Comparison of ENCODE assay signal across 15 cellular contexts in genomic region chr11:76793834-76794291, GRCh38. TPM values are rescaled to one million over a fixed set of nuclear protein-coding genes. Genes with fewer than 3 reads are reported as not detected.
DNase-seq lines count a peak whose midpoint lies in the region; ATAC-seq, FAIRE-seq and TF ChIP-seq lines count a peak whose summit lies in the region.
"Had no signal": no experiment of that assay in that cellular context is flagged by ENCODE, and none has a peak within 500 bp of the region (broad histone marks: within the 10 kb centered on the region; RNA-seq: fewer than 3 reads in every experiment).

No MANE protein-coding gene starts in this region.

- H3K4me2 ChIP-seq in A549, result peak overlapping the region; percentile 92

- H3K27ac Mint-ChIP-seq in endodermal cell, result peak overlapping the region; percentile 88

- no peak for ATAC-seq in A549

- H3K9me3 Mint-ChIP-seq in endodermal cell, result peaks cover 31% of the 10 kb centered on the region

- H3K9ac ChIP-seq in HUES48 (ENCODE audit: low read depth, low read length) (no peak overlapping the region), endodermal cell (ENCODE audit: extremely low read depth, low read length, poor library complexity, severe bottlenecking) (peak overlapping the region; percentile 55)

- peak overlapping the region; percentile 96 to 98 for H3K27ac ChIP-seq in A549
- peak overlapping the region; percentile 74 for H3K27ac ChIP-seq in HUES48 (ENCODE audit: low read depth, low read length)
- peak overlapping the region; percentile 81 for H3K27ac ChIP-seq in endodermal cell (ENCODE audit: low read depth, low read length)
- H3K27ac ChIP-seq in prostate gland, result peak overlapping the region; percentile 62 to 67

- H3K36me3 ChIP-seq in HUES48 (ENCODE audit: control insufficient read depth, insufficient read depth, low read length) (peaks cover 21% of the 10 kb centered on the region), endodermal cell (ENCODE audit: control insufficient read depth, insufficient read depth, low read length) (peaks cover 99% of the 10 kb centered on the region), prostate gland (no peaks in the 10 kb centered on the region)

- 74% methylated on average over 3 of the region's 3 CpGs for WGBS in A549 (ENCODE audit: missing lambda C conversion rate)
- 90 to 95% methylated on average over 2 to 3 of the region's 3 CpGs for WGBS in endodermal cell (ENCODE audit: insufficient coverage in 1 of 2, insufficient read length in 1 of 2), 2 experiments
- 33% methylated on average over 3 of the region's 3 CpGs for WGBS in prostate gland

- POLR2A ChIA-PET in A549 (lab: Yijun Ruan, JAX), result interaction anchor here (0.8 to 3.7 kb wide), 3 partner anchors 12 to 60 kb away, joined by 3 to 25 read pairs (median 4); no protein-coding TSS in a partner anchor

- H3K9me3 ChIP-seq in A549, result no peaks in the 10 kb centered on the region
- peaks cover 17% of the 10 kb centered on the region; the same call in 1 of the 2 replicates for H3K9me3 ChIP-seq in HUES48 (ENCODE audit: control insufficient read depth, insufficient read depth, low read length)
- peaks cover 41% of the 10 kb centered on the region for H3K9me3 ChIP-seq in endodermal cell (ENCODE audit: control insufficient read depth, low read length)
- H3K9me3 ChIP-seq in prostate gland, result no peaks in the 10 kb centered on the region

- FAIRE-seq in A549 (lab: Jason Lieb, UNC), result no peak
- FAIRE-seq: frontal cortex had no signal

- DNase-seq in A549 (ENCODE audit: low read depth in 1 of 2, low spot score in 1 of 2), result peak in 1 of 2 experiments; percentile 9
- DNase-seq in endodermal cell, result peak; percentile 49
- no peak for DNase-seq in prostate gland (ENCODE audit: low spot score)
- DNase-seq in NOMO-1 (lab: John Stamatoyannopoulos, UW; ENCODE audit: unreplicated experiment in 2 of 2), result no peak
- DNase-seq in NCI-H1092 (lab: John Stamatoyannopoulos, UW), result no peak
- no peak for DNase-seq in globus pallidus (ENCODE audit: low spot score)
- DNase-seq in NCI-H1694 (lab: John Stamatoyannopoulos, UW), result no peak
- DNase-seq: activated CD4-positive, alpha-beta T cell treated with anti-CD3 and anti-CD28 coated beads for 4 hours; anterior cingulate cortex; DMS53; effector CD8-positive, alpha-beta T cell; NCI-H2227 treated with DMSO at 0.1 percent for 48 hours; OCI-M1 had no signal

- no peak for TF ChIP-seq CTCF in A549 (IDR thresholded peaks at IDR 0.05)
- no peak for TF ChIP-seq CTCF in endodermal cell (conservative IDR thresholded peaks at IDR 0.05)
- no peak for TF ChIP-seq CTCF in prostate gland (IDR thresholded peaks at IDR 0.05)

- no peak for TF ChIP-seq RAD21 in A549 (conservative IDR thresholded peaks at IDR 0.05 in 1 of 2, IDR thresholded peaks at IDR 0.05 in 1 of 2)

- H3K4me1 Mint-ChIP-seq in endodermal cell, result peaks cover 76% of the 10 kb centered on the region

- no peak for TF ChIP-seq EP300 in A549 (IDR thresholded peaks at IDR 0.05)

- H3K27me3 Mint-ChIP-seq in endodermal cell (ENCODE audit: insufficient read depth), result no peaks in the 10 kb centered on the region

- H3K4me3 ChIP-seq in A549 (peak overlapping the region; percentile 22; the same call in 2 of the 3 replicates), HUES48 (ENCODE audit: low read depth, low read length) (no peak overlapping the region), endodermal cell (ENCODE audit: low read length) (peak overlapping the region; percentile 72), prostate gland (no peak overlapping the region)

- CTCF ChIA-PET in A549 (lab: Yijun Ruan, JAX), result interaction anchor here (0.6 to 3.8 kb wide), 8 partner anchors 12 to 1282 kb away, joined by 3 to 21 read pairs (median 4); no protein-coding TSS in a partner anchor

- H3K36me3 Mint-ChIP-seq in endodermal cell (ENCODE audit: low read depth), result peaks cover 78% of the 10 kb centered on the region

- H3K4me1 ChIP-seq in A549, result peaks cover 100% of the 10 kb centered on the region
- H3K4me1 ChIP-seq in HUES48 (ENCODE audit: control insufficient read depth, insufficient read depth, low read length), result peaks cover 16% of the 10 kb centered on the region; the same call in 1 of the 2 replicates
- peaks cover 38% of the 10 kb centered on the region for H3K4me1 ChIP-seq in endodermal cell (ENCODE audit: control insufficient read depth, insufficient read depth, low read length)
- H3K4me1 ChIP-seq in prostate gland (replicated peaks), result peaks cover 16% of the 10 kb centered on the region

- H3K4me3 Mint-ChIP-seq in endodermal cell, result peak overlapping the region; percentile 39

- no peaks in the 10 kb centered on the region for H3K27me3 ChIP-seq in HUES48 (ENCODE audit: control insufficient read depth, insufficient read depth, low read length)
- no peaks in the 10 kb centered on the region for H3K27me3 ChIP-seq in endodermal cell (ENCODE audit: control insufficient read depth, insufficient read depth, low read length, poor library complexity, severe bottlenecking)
- H3K27me3 ChIP-seq in prostate gland (replicated peaks; ENCODE audit: insufficient read depth), result no peaks in the 10 kb centered on the region

- TF ChIP-seq POLR2A in A549 (IDR thresholded peaks at IDR 0.05; ENCODE audit: low read length) (no peak), prostate gland (IDR thresholded peaks at IDR 0.05) (no peak)

- intact Hi-C loops in prostate gland (cut with DNase I), result no loop called here

TF ChIP-seq in A549, 52 proteins besides CTCF, POLR2A, EP300 and RAD21:
- TF ChIP-seq, protein P1, sequence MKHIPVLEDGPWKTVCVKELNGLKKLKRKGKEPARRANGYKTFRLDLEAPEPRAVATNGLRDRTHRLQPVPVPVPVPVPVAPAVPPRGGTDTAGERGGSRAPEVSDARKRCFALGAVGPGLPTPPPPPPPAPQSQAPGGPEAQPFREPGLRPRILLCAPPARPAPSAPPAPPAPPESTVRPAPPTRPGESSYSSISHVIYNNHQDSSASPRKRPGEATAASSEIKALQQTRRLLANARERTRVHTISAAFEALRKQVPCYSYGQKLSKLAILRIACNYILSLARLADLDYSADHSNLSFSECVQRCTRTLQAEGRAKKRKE (CRISPR knock-in tag; IDR thresholded peaks at IDR 0.05; ENCODE audit: low read depth), result no peak
- TF ChIP-seq HOXA7 (CRISPR knock-in tag; IDR thresholded peaks at IDR 0.05) (no peak), RCOR1 (IDR thresholded peaks at IDR 0.05; ENCODE audit: low read depth, low read length) (no peak), ZNF302 (CRISPR knock-in tag; IDR thresholded peaks at IDR 0.05) (no peak), CEBPB (IDR thresholded peaks at IDR 0.05) (no peak), ZSCAN20 (CRISPR knock-in tag; IDR thresholded peaks at IDR 0.05) (no peak), POLR2AphosphoS2 (conservative IDR thresholded peaks at IDR 0.05; ENCODE audit: low read length) (no peak), CHD4 (IDR thresholded peaks at IDR 0.05; ENCODE audit: borderline replicate concordance) (no peak), BHLHE40 (IDR thresholded peaks at IDR 0.05; ENCODE audit: low read depth, low read length) (no peak), KDM1A (IDR thresholded peaks at IDR 0.05; ENCODE audit: low read depth) (no peak), SMC3 (IDR thresholded peaks at IDR 0.05) (no peak), NR3C1 (IDR thresholded peaks at IDR 0.05) (no peak), HMGXB4 (CRISPR knock-in tag; IDR thresholded peaks at IDR 0.05; ENCODE audit: borderline replicate concordance) (no peak), FOSL2 (IDR thresholded peaks at IDR 0.05) (no peak), FOSL2 (CRISPR knock-in tag; IDR thresholded peaks at IDR 0.05) (no peak), EHMT2 (IDR thresholded peaks at IDR 0.05; ENCODE audit: low read depth) (no peak), GATA3 (IDR thresholded peaks at IDR 0.05; ENCODE audit: borderline replicate concordance) (no peak), RFX5 (IDR thresholded peaks at IDR 0.05) (no peak)
TF ChIP-seq in A549: peak in this region for 0.

RNA-seq across cellular contexts. Expression of gene TSKU, which starts 10.7 kb away (rescaled TPM):
- polyA plus RNA-seq in A549 (2011; rRNA removed), result 164 and 188 TPM in 2 replicates
- 177 and 263 TPM in 2 replicates for polyA plus RNA-seq in A549 (2012; cell fraction: cytosol; rRNA removed)
- 271 and 323 TPM in 2 replicates for polyA plus RNA-seq in A549 (2012; cell fraction: nucleus; rRNA removed)
- polyA plus RNA-seq in A549 (2017; fragmentation: RNase III; extraction: RNeasy Plus Mini Kit Qiagen cat#74134 plus additional on column Dnase treatment), result 145 to 171 TPM (median 164 TPM) in 3 replicates
- polyA minus RNA-seq in A549 (2011; rRNA and poly(A)+ RNA removed), result 186 and 192 TPM in 2 replicates
- total RNA-seq in endodermal cell, result 100 to 1,000 TPM; 105 to 130 TPM
- polyA plus RNA-seq in endodermal cell (2013, experiment 1 of 2), result 39.1 TPM
- polyA plus RNA-seq in endodermal cell (2013, experiment 2 of 2), result 45.5 TPM
- 10 to 100 TPM; 71.2 to 72.8 TPM for total RNA-seq in prostate gland

Comparison
In these comparisons a context has a peak if more than half of its experiments do, and no peak if none do; other contexts are left out.
1. H3K4me3 ChIP-seq: peak in A549 (single experiment) and endodermal cell (single experiment); none in HUES48 (single experiment) and prostate gland (0 of 2).
2. Peak in every context shown above with its lines, with median percentiles within 50 percentile points of each other: H3K27ac ChIP-seq.